23 cellular contexts compared by ENCODE assay signal in the genomic region with DNA sequence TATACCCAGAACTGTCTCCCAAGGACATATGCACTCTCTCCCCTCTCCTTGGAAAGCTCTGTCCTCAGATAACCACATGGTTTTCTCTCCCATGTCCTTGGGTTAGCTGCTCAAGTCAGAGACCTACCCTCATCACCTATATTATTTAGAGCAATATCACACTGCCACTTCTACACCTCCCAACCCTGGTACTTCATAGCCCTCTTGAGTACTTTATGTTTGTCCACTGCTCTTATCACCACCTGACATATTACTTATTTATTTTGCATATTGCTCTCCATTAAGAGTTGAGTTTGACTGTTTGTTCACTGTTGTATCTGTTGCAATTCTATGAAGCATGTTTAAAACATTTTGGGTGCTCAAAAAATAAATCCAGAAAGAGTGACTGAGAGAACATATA.
"Had no signal": no experiment of that assay in that cellular context is flagged by ENCODE, and none has a peak within 500 bp of the region (broad histone marks: within the 10 kb centered on the region; RNA-seq: fewer than 3 reads in every experiment).

No MANE protein-coding gene starts in this region.

- H3K4me1 ChIP-seq: colonic mucosa, psoas muscle, right lobe of liver, spleen, transverse colon had no signal

- H3K27me3 ChIP-seq: colonic mucosa, hepatocyte, right lobe of liver, spleen, testis, transverse colon had no signal

- DNase-seq: colonic mucosa; effector CD4-positive, alpha-beta T cell; endodermal cell; foreskin melanocyte; head of caudate nucleus; kidney; left cardiac atrium; left ventricle myocardium superior; mammary epithelial cell; naive thymus-derived CD4-positive, alpha-beta T cell; nephron progenitor cell; psoas muscle; retina; right lobe of liver; spleen; stimulated activated CD4-positive, alpha-beta T cell treated with anti-CD3 and anti-CD28 coated beads, Interleukin-15, amount 100 ng/mL, for 24 hours; stimulated activated CD4-positive, alpha-beta T cell treated with anti-CD3 and anti-CD28 coated beads, Interleukin-1b, Interleukin-23, amount 100 ng/mL, for 48 hours; stimulated activated CD4-positive, alpha-beta T cell treated with anti-CD3 and anti-CD28 coated beads, Interleukin-4, amount 100 ng/mL, for 24 hours; stimulated activated naive B cell treated with anti-CD40 and anti-IgM and Interleukin-4, amounts not matched to agents 10 μg/mL and 1 μg/mL and 100 μg/mL, for 72 hours; stimulated activated naive CD8-positive, alpha-beta T cell treated with anti-CD3 and anti-CD28 coated beads, Interleukin-15, amount 100 ng/mL, for 72 hours; testis; transverse colon had no signal

- H3K9me3 ChIP-seq: colonic mucosa, psoas muscle, right lobe of liver, spleen, testis, transverse colon had no signal

- H3K27ac ChIP-seq: colonic mucosa, hepatocyte, psoas muscle, right lobe of liver, spleen, testis, transverse colon had no signal

- H3K4me3 ChIP-seq: colonic mucosa, hepatocyte, psoas muscle, right lobe of liver, spleen, testis, transverse colon had no signal

- H3K36me3 ChIP-seq: colonic mucosa, right lobe of liver, spleen, transverse colon had no signal

- ATAC-seq: left cardiac atrium; left ventricle myocardium superior; naive thymus-derived CD4-positive, alpha-beta T cell; psoas muscle; stimulated activated naive B cell treated with anti-CD40 and anti-IgM and Interleukin-4, amounts not matched to agents 10 μg/mL and 1 μg/mL and 100 μg/mL, for 72 hours; stimulated activated naive CD8-positive, alpha-beta T cell treated with anti-CD3 and anti-CD28 coated beads, Interleukin-15, amount 100 ng/mL, for 72 hours had no signal
